Comparison of ENCODE assay signal across 18 cellular contexts in the genomic region with DNA sequence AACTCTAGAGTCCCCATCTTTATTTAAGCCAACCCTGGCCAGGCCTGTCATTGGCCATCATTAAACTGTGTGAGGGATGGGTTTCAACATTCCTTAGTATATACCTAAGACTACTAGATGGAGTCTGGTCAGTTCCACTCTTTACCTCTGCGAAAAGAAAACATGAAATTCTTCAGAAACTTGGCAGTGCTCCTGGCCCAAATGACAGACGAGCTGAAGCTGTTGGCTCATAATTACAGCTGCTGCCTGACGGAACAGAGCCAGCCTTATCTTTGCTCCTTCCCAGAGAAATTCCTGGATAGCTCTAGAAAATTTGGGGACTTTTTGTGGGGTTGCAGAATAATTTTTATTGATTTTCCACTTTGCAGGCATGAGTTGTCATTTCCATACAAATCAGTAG. TPM values are rescaled to one million over a fixed set of nuclear protein-coding genes. Genes with fewer than 3 reads are reported as not detected.
DNase-seq lines count a peak whose midpoint lies in the region; ATAC-seq and TF ChIP-seq lines count a peak whose summit lies in the region.
"Had no signal": no experiment of that assay in that cellular context is flagged by ENCODE, and none has a peak within 500 bp of the region (broad histone marks: within the 10 kb centered on the region; RNA-seq: fewer than 3 reads in every experiment).

No MANE protein-coding gene starts in this region.

- peaks cover 12% of the 10 kb centered on the region for H3K4me1 Mint-ChIP-seq in nephron
- no peaks in the 10 kb centered on the region for H3K4me1 Mint-ChIP-seq in naive thymus-derived CD8-positive, alpha-beta T cell

- H3K9ac ChIP-seq in GM23248 (no peak overlapping the region), smooth muscle cell (ENCODE audit: low read depth) (no peak overlapping the region)

- no peaks in the 10 kb centered on the region for H3F3A ChIP-seq in GM23248 (ENCODE audit: insufficient read depth)
- H3F3A ChIP-seq in smooth muscle cell (ENCODE audit: low read depth): no peaks in the 10 kb centered on the region

- H3K4me3 Mint-ChIP-seq in nephron: no peak overlapping the region
- no peak overlapping the region for H3K4me3 Mint-ChIP-seq in naive thymus-derived CD8-positive, alpha-beta T cell
- H3K4me3 Mint-ChIP-seq: CD4-positive, alpha-beta T cell; GM23338 had no signal

- in situ Hi-C loops in GM23248 (cut with MboI): no loop called here

- H3K27ac ChIP-seq in body of pancreas (no peak overlapping the region), GM23248 (no peak overlapping the region), smooth muscle cell (ENCODE audit: low read depth) (no peak overlapping the region)
- H3K27ac ChIP-seq: A549, C4-2B had no signal

- H3K9me3 ChIP-seq in body of pancreas (no peaks in the 10 kb centered on the region), GM23248 (ENCODE audit: low read depth) (no peaks in the 10 kb centered on the region), smooth muscle cell (replicated peaks; ENCODE audit: low read depth) (no peaks in the 10 kb centered on the region)
- H3K9me3 ChIP-seq: A549, Caco-2 had no signal

- H3K27ac Mint-ChIP-seq in nephron: peak overlapping the region in 2 of 3 experiments; percentile 21 to 79
- no peak overlapping the region for H3K27ac Mint-ChIP-seq in naive thymus-derived CD8-positive, alpha-beta T cell
- H3K27ac Mint-ChIP-seq: CD4-positive, alpha-beta T cell; GM23338 had no signal

- ATAC-seq in body of pancreas: peak; percentile 42
- ATAC-seq in naive thymus-derived CD8-positive, alpha-beta T cell: no peak
- ATAC-seq: A549, GM23338, K562 had no signal

- WGBS in body of pancreas, 2 donors: 14 to 23% methylated on average over 3 of the region's 3 CpGs
- WGBS in GM23248 (ENCODE audit: low coverage in 1 of 2, low lambda C conversion rate in 2 of 2, missing lambda C conversion rate in 2 of 2), 2 experiments: 13 to 16% methylated on average over 3 of the region's 3 CpGs
- WGBS in smooth muscle cell (ENCODE audit: low lambda C conversion rate): 75% methylated on average over 3 of the region's 3 CpGs

- H3K4me3 ChIP-seq in body of pancreas: no peak overlapping the region
- H3K4me3 ChIP-seq in GM23248: no peak overlapping the region
- no peak overlapping the region for H3K4me3 ChIP-seq in smooth muscle cell
- H3K4me3 ChIP-seq: A549, GM23338, K562 had no signal

- peaks cover 4% of the 10 kb centered on the region for H3K9me3 Mint-ChIP-seq in nephron
- no peaks in the 10 kb centered on the region for H3K9me3 Mint-ChIP-seq in naive thymus-derived CD8-positive, alpha-beta T cell
- H3K9me3 Mint-ChIP-seq: CD4-positive, alpha-beta T cell had no signal

- peaks cover 5% of the 10 kb centered on the region for H3K4me1 ChIP-seq in body of pancreas
- no peaks in the 10 kb centered on the region for H3K4me1 ChIP-seq in GM23248 (ENCODE audit: insufficient read depth)
- H3K4me1 ChIP-seq in smooth muscle cell (ENCODE audit: low read depth): no peaks in the 10 kb centered on the region
- H3K4me1 ChIP-seq: A549 had no signal

- peaks cover 3% of the 10 kb centered on the region for H3K36me3 Mint-ChIP-seq in nephron (ENCODE audit: low read depth)
- no peaks in the 10 kb centered on the region for H3K36me3 Mint-ChIP-seq in naive thymus-derived CD8-positive, alpha-beta T cell

- no peak for TF ChIP-seq POLR2A in body of pancreas (IDR thresholded peaks at IDR 0.05)

- no peak overlapping the region for H2AFZ ChIP-seq in GM23248
- no peak overlapping the region for H2AFZ ChIP-seq in smooth muscle cell (ENCODE audit: low read depth)
- H2AFZ ChIP-seq: GM23338 had no signal

- H3K36me3 ChIP-seq in body of pancreas (replicated peaks in 1 of 2; ENCODE audit: insufficient read depth in 1 of 2, low read depth in 2 of 2) (no peaks in the 10 kb centered on the region), GM23248 (ENCODE audit: low read depth) (no peaks in the 10 kb centered on the region), smooth muscle cell (ENCODE audit: low read depth) (no peaks in the 10 kb centered on the region)

- no peaks in the 10 kb centered on the region for H3K79me2 ChIP-seq in GM23248 (ENCODE audit: insufficient read depth)
- no peaks in the 10 kb centered on the region for H3K79me2 ChIP-seq in smooth muscle cell (ENCODE audit: low read depth)

- peak; percentile 10 for DNase-seq in NCI-H226
- DNase-seq in body of pancreas: peak; percentile 5 to 22 (median 15)
- DNase-seq in NCI-H69 (lab: John Stamatoyannopoulos, UW): no peak
- DNase-seq in GM23248: no peak
- DNase-seq in naive thymus-derived CD8-positive, alpha-beta T cell: no peak
- DNase-seq in smooth muscle cell (lab: John Stamatoyannopoulos, UW; ENCODE audit: unreplicated experiment): no peak
- DNase-seq: AML-193; Caco-2; CD4-positive, alpha-beta T cell; DMS79 treated with DMSO at 0.1 percent for 48 hours; HCEC 1CT; IMR-90 had no signal

- no peaks in the 10 kb centered on the region for H3K27me3 Mint-ChIP-seq in nephron (ENCODE audit: low read depth)
- peaks cover 0 to 10% (median 6%) of the 10 kb centered on the region in 5 donors for H3K27me3 Mint-ChIP-seq in naive thymus-derived CD8-positive, alpha-beta T cell

- H3K4me2 ChIP-seq in GM23248 (ENCODE audit: unreplicated experiment) (no peak overlapping the region), smooth muscle cell (no peak overlapping the region)
- H3K4me2 ChIP-seq: A549, GM23338 had no signal

- H3K27me3 ChIP-seq in body of pancreas (no peaks in the 10 kb centered on the region), GM23248 (replicated peaks; ENCODE audit: insufficient read depth) (no peaks in the 10 kb centered on the region), smooth muscle cell (ENCODE audit: low read depth) (no peaks in the 10 kb centered on the region)

- POLR2A ChIA-PET in naive thymus-derived CD8-positive, alpha-beta T cell (lab: Charles Lee): no interaction called here

- intact Hi-C loops in body of pancreas (cut with DNase I): no loop called here

- TF ChIP-seq CTCF in body of pancreas (IDR thresholded peaks at IDR 0.05) (no peak), nephron (IDR thresholded peaks at IDR 0.05; ENCODE audit: unreplicated experiment in 3 of 3) (no peak), smooth muscle cell (IDR thresholded peaks at IDR 0.05; ENCODE audit: borderline replicate concordance, insufficient read depth, poor library complexity, severe bottlenecking) (no peak)

- no peaks in the 10 kb centered on the region for H3K9me2 ChIP-seq in GM23248 (ENCODE audit: insufficient read depth)

- H4K20me1 ChIP-seq in GM23248 (ENCODE audit: insufficient read depth) (no peaks in the 10 kb centered on the region), smooth muscle cell (ENCODE audit: low read depth) (no peaks in the 10 kb centered on the region)

RNA-seq across cellular contexts. Expression of gene NPHS2, which starts 30.4 kb away (rescaled TPM):
- total RNA-seq in body of pancreas (not detected), smooth muscle cell (not detected in 2 replicates)
- not detected in 2 replicates for total RNA-seq in GM23248 (2014; rRNA removed; shearing (Covaris generic))
- polyA plus RNA-seq in GM23248 (2016; fragmentation: Nextera tagmentation; extraction: Ambion mirVana) (not detected in 2 replicates), smooth muscle cell (not detected in 2 replicates)
- total RNA-seq in naive thymus-derived CD8-positive, alpha-beta T cell: not detected
- polyA plus RNA-seq in naive thymus-derived CD8-positive, alpha-beta T cell: not detected
- total RNA-seq: Caco-2; CD4-positive, alpha-beta T cell; GM23338; IMR-90; K562 had no signal
- polyA plus RNA-seq: A549, BJ, GM23338, IMR-90, K562 had no signal

RNA-seq across cellular contexts. Expression of gene TDRD5, which starts 46.3 kb away (rescaled TPM):
- total RNA-seq in body of pancreas: not detected
- total RNA-seq in GM23248 (2014; rRNA removed; shearing (Covaris generic)): not detected in 2 replicates
- not detected in 2 replicates for polyA plus RNA-seq in GM23248 (2016; fragmentation: Nextera tagmentation; extraction: Ambion mirVana)
- total RNA-seq in naive thymus-derived CD8-positive, alpha-beta T cell: not detected
- polyA plus RNA-seq in naive thymus-derived CD8-positive, alpha-beta T cell: not detected
- not detected in 2 replicates for total RNA-seq in smooth muscle cell
- polyA plus RNA-seq in smooth muscle cell: not detected in 2 replicates
- total RNA-seq: CD4-positive, alpha-beta T cell; IMR-90 had no signal
- polyA plus RNA-seq: BJ, GM23338, IMR-90 had no signal

Comparison
In these comparisons a context has a peak if more than half of its experiments do, and no peak if none do; other contexts are left out.
1. DNase-seq: peak in NCI-H226 (single experiment) and body of pancreas (4 of 4); none in NCI-H69 (single experiment), GM23248 (single experiment), naive thymus-derived CD8-positive, alpha-beta T cell (0 of 10) and smooth muscle cell (single experiment).
2. H3K27ac Mint-ChIP-seq: peak in nephron (2 of 3); none in naive thymus-derived CD8-positive, alpha-beta T cell (0 of 10).